ENCODE assay signal across 14 cellular contexts in the genomic region with DNA sequence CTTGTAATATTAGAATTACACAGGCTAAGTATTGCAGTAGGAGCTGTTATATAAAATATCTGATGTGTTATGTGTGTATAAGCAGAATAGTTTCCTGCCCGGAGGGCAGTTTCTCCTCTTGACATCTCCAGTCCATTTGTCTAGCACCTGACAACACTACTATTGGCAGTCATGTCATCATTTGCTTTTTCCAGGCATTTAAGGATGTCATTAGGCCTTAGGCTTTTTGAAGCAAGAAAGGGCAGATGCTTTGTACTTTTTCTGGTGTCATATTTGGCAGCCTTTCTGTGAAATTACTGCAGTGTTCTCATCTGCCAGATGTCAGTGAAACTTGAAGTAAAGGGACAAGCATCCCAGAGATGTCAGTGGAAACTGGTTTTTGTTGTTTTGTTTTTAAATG.
"Had no signal": no experiment of that assay in that cellular context is flagged by ENCODE, and none has a peak within 500 bp of the region (broad histone marks: within the 10 kb centered on the region; RNA-seq: fewer than 3 reads in every experiment).

No MANE protein-coding gene starts in this region.

- H3K9me3 ChIP-seq: heart left ventricle, right atrium auricular region, thyroid gland had no signal

- H3K27ac ChIP-seq: heart left ventricle, right atrium auricular region, thyroid gland had no signal

- H3K27me3 ChIP-seq: heart left ventricle, right atrium auricular region, thyroid gland had no signal

- H3K4me3 ChIP-seq: heart left ventricle, right atrium auricular region, thyroid gland had no signal

- H3K4me1 ChIP-seq: heart left ventricle, right atrium auricular region, thyroid gland had no signal

- DNase-seq: activated CD4-positive, CD25-positive, alpha-beta regulatory T cell treated with anti-CD3 and anti-CD28 coated beads, Interleukin-2, amount 50 U/mL, for 72 hours; activated naive CD4-positive, alpha-beta T cell treated with anti-CD3 and anti-CD28 coated beads, Interleukin-2, amount 10 ng/mL, durations not matched to agents 7 days and 5 days; activated T-cell treated with anti-CD3 and anti-CD28 coated beads for 4 hours; effector memory CD4-positive, alpha-beta T cell; heart left ventricle; immature natural killer cell; mesendoderm; nucleus accumbens; stimulated activated CD4-positive, alpha-beta T cell treated with anti-CD3 and anti-CD28 coated beads, Interleukin-4, amount 100 ng/mL, for 1 hour; stimulated activated naive B cell treated with anti-CD40 and anti-IgM and Interleukin-4, amounts not matched to agents 10 μg/mL and 1 μg/mL and 100 μg/mL, for 72 hours; thyroid gland had no signal

- ATAC-seq: activated T-helper 17 cell treated with anti-CD3 and anti-CD28 coated beads, Interleukin-2, amount 50 U/mL, for 72 hours; heart left ventricle; natural killer cell treated with Interleukin-12 subunit alpha and Interleukin-12 subunit beta and Interleukin-15 and Interleukin-18, amount 100 ng/mL, for 72 hours; stimulated activated naive B cell treated with anti-CD40 and anti-IgM and Interleukin-4, amounts not matched to agents 10 μg/mL and 1 μg/mL and 100 μg/mL, for 72 hours had no signal

- H3K36me3 ChIP-seq: heart left ventricle, right atrium auricular region, thyroid gland had no signal
